ENCODE assay signal across 17 cellular contexts in genomic region chr14:36521598-36522345, GRCh38. TPM values are rescaled to one million over a fixed set of nuclear protein-coding genes. Genes with fewer than 3 reads are reported as not detected.
DNase-seq lines count a peak whose midpoint lies in the region; ATAC-seq, FAIRE-seq and TF ChIP-seq lines count a peak whose summit lies in the region.
"Had no signal": no experiment of that assay in that cellular context is flagged by ENCODE, and none has a peak within 500 bp of the region (broad histone marks: within the 10 kb centered on the region; RNA-seq: fewer than 3 reads in every experiment).

No MANE protein-coding gene starts in this region.

- no peak overlapping the region for H2AFZ ChIP-seq in K562 (ENCODE audit: low read depth, low read length)

- DNase-seq in right cardiac atrium (no peak), heart right ventricle (no peak), K562 (ENCODE audit: extremely low read depth in 1 of 4, low spot score in 3 of 4) (no peak), D341Med (ENCODE audit: low spot score) (no peak), germinal center (ENCODE audit: low spot score) (no peak)
- no peak for DNase-seq in naive thymus-derived CD8-positive, alpha-beta T cell
- DNase-seq: activated CD4-positive, alpha-beta T cell treated with anti-CD3 and anti-CD28 coated beads, Interleukin-2, amount 50 U/mL, for 48 hours; activated effector memory CD4-positive, alpha-beta T cell treated with Interleukin-2 at 50 U/mL for 16 hours; colonic mucosa; GOT3; head of caudate nucleus; NCI-H2081 treated with DMSO at 0.1 percent for 48 hours; SJCRH30 had no signal

- H3K27me3 Mint-ChIP-seq in naive thymus-derived CD8-positive, alpha-beta T cell, result peaks cover 35 to 71% (median 53%) of the 10 kb centered on the region in 5 donors

- intact Hi-C loops in right cardiac atrium (cut with DNase I) (no loop called here), heart right ventricle (cut with DNase I) (loop anchor here in 1 of 10 donors (10.0 kb wide), 1 partner anchor 447 kb away; no protein-coding TSS in a partner anchor), K562 (cut with micrococcal nuclease) (no loop called here)

- H3K36me3 ChIP-seq in heart right ventricle (no peaks in the 10 kb centered on the region), K562 (ENCODE audit: control insufficient read depth, insufficient read depth, low read length) (no peaks in the 10 kb centered on the region)
- H3K36me3 ChIP-seq: colonic mucosa, SJCRH30 had no signal

- H3K4me2 ChIP-seq in K562 (ENCODE audit: insufficient read depth, low read length), result no peak overlapping the region

- H3K4me3 ChIP-seq in right cardiac atrium (ENCODE audit: low read length), result peak overlapping the region; percentile 31
- peak overlapping the region in 1 of 10 donors; percentile 40 for H3K4me3 ChIP-seq in heart right ventricle
- H3K4me3 ChIP-seq in K562, result no peak overlapping the region
- H3K4me3 ChIP-seq: colonic mucosa, SJCRH30 had no signal

- H3K36me3 Mint-ChIP-seq in naive thymus-derived CD8-positive, alpha-beta T cell, result peaks cover 0 to 6% (median 2%) of the 10 kb centered on the region in 3 donors

- no peak for TF ChIP-seq EP300 in K562 (IDR thresholded peaks at IDR 0.05; ENCODE audit: low read length)

- ATAC-seq in right cardiac atrium, result no peak
- ATAC-seq in heart right ventricle, result no peak
- ATAC-seq in K562, result no peak
- no peak for ATAC-seq in naive thymus-derived CD8-positive, alpha-beta T cell
- ATAC-seq in GM19467 (IDR thresholded peaks at IDR 0.05; ENCODE audit: unreplicated experiment), result no peak
- ATAC-seq in GM19463 (IDR thresholded peaks at IDR 0.05; ENCODE audit: unreplicated experiment), result no peak

- H3K9me3 Mint-ChIP-seq in naive thymus-derived CD8-positive, alpha-beta T cell, result peaks cover 0 to 8% (median 0%) of the 10 kb centered on the region in 9 donors

- TF ChIP-seq POLR2A in K562 (conservative IDR thresholded peaks at IDR 0.05), result no peak

- POLR2A ChIA-PET in K562 (lab: Yijun Ruan, JAX), result no interaction called here
- POLR2A ChIA-PET in naive thymus-derived CD8-positive, alpha-beta T cell (lab: Charles Lee), result no interaction called here

- H3K4me1 ChIP-seq in right cardiac atrium (ENCODE audit: control insufficient read depth, insufficient read depth, low read length) (peaks cover 2% of the 10 kb centered on the region), heart right ventricle (peaks cover 6 to 46% (median 39%) of the 10 kb centered on the region in 9 donors), K562 (replicated peaks in 1 of 2; ENCODE audit: control insufficient read depth in 2 of 2, insufficient read depth in 2 of 2, low read length in 2 of 2) (peaks cover 0 to 31% of the 10 kb centered on the region in 2 experiments; a peak in 2 of 5 replicates)
- H3K4me1 ChIP-seq: SJCRH30 had no signal

- in situ Hi-C loops in K562 (cut with MboI), result no loop called here

- 5% methylated on average over 35 of the region's 35 CpGs for WGBS in right cardiac atrium
- WGBS in heart right ventricle, 2 donors, result 3 to 5% methylated on average over 35 of the region's 35 CpGs
- 31% methylated on average over 14 of the region's 35 CpGs for WGBS in K562 (ENCODE audit: insufficient coverage, low coverage, missing lambda C conversion rate)

- BruUV-seq in K562 (replicated peaks; lab: Mats Ljungman, UMichigan), result no TSS peak

- FAIRE-seq in K562 (lab: Jason Lieb, UNC), result no peak

- H3K27me3 ChIP-seq in right cardiac atrium (ENCODE audit: control insufficient read depth, insufficient read depth), result no peaks in the 10 kb centered on the region
- peaks cover 76 to 100% (median 100%) of the 10 kb centered on the region in 7 donors for H3K27me3 ChIP-seq in heart right ventricle
- H3K27me3 ChIP-seq in K562 (ENCODE audit: control insufficient read depth in 2 of 2, insufficient read depth in 2 of 2, low read length in 2 of 2), result peaks cover 6 to 56% of the 10 kb centered on the region in 2 experiments; a peak in 4 of 5 replicates
- H3K27me3 ChIP-seq: SJCRH30 had no signal

- CTCF ChIA-PET in K562 (lab: Yijun Ruan, JAX; ENCODE audit: low intra/inter-chr PET ratio), result no interaction called here

- H3K79me2 ChIP-seq in K562 (ENCODE audit: control insufficient read depth, insufficient read depth, low read length), result no peaks in the 10 kb centered on the region

- H3K9me3 ChIP-seq in right cardiac atrium (ENCODE audit: control insufficient read depth, low read length) (no peaks in the 10 kb centered on the region), heart right ventricle (no peaks in the 10 kb centered on the region), K562 (replicated peaks; ENCODE audit: control insufficient read depth, insufficient read depth, low read depth, low read length) (no peaks in the 10 kb centered on the region)
- H3K9me3 ChIP-seq: colonic mucosa, SJCRH30 had no signal

- no peaks in the 10 kb centered on the region for H3K9me1 ChIP-seq in K562 (ENCODE audit: control insufficient read depth, insufficient read depth, low read length)

- no peak overlapping the region for H3K9ac ChIP-seq in K562 (ENCODE audit: insufficient read depth in 1 of 2, low read depth in 2 of 2, low read length in 2 of 2)

- no peak for TF ChIP-seq CTCF in heart right ventricle (IDR thresholded peaks at IDR 0.05)
- no peak for TF ChIP-seq CTCF in K562 (IDR thresholded peaks at IDR 0.05 in 2 of 3, conservative IDR thresholded peaks at IDR 0.05 in 1 of 3; ENCODE audit: insufficient read depth in 2 of 3, low read depth in 1 of 3, low read length in 3 of 3)

- H3K4me1 Mint-ChIP-seq in naive thymus-derived CD8-positive, alpha-beta T cell, result peaks cover 8 to 41% (median 23%) of the 10 kb centered on the region in 4 donors

- no peak overlapping the region for H3K27ac Mint-ChIP-seq in naive thymus-derived CD8-positive, alpha-beta T cell

- H3K27ac ChIP-seq in right cardiac atrium (ENCODE audit: low read length) (no peak overlapping the region), heart right ventricle (no peak overlapping the region), K562 (ENCODE audit: extremely low read depth, low read depth, low read length) (no peak overlapping the region)
- H3K27ac ChIP-seq: colonic mucosa, SJCRH30 had no signal

- H3K4me3 Mint-ChIP-seq in naive thymus-derived CD8-positive, alpha-beta T cell, result peak overlapping the region in 7 of 10 donors; percentile 15 to 78 (median 39)

- no peak for TF ChIP-seq RAD21 in K562 (CRISPR knock-in tag; conservative IDR thresholded peaks at IDR 0.05 in 1 of 2, IDR thresholded peaks at IDR 0.05 in 1 of 2)

- no peaks in the 10 kb centered on the region for H4K20me1 ChIP-seq in K562 (replicated peaks; ENCODE audit: control insufficient read depth, insufficient read depth, low read length)

TF ChIP-seq in K562, 482 proteins besides CTCF, POLR2A, EP300 and RAD21 (continues in another document):
- TF ChIP-seq STAG1 (CRISPR knock-in tag; IDR thresholded peaks at IDR 0.05; ENCODE audit: borderline replicate concordance) (no peak), CEBPB (tag; IDR thresholded peaks at IDR 0.05) (peak; percentile 31; the same call in 1 of the 2 replicates)

RNA-seq across cellular contexts. Expression of gene NKX2-1, which starts 1.7 kb away (rescaled TPM):
- total RNA-seq in right cardiac atrium (under 1 TPM in 1 of 4 donors, not detected in 3; 0.25 TPM), heart right ventricle (not detected), K562 (2014; rRNA removed) (not detected in 2 replicates), K562 (2014; rRNA removed; fragmentation: Illumina TruSeq; extraction: Trizol) (not detected in 2 replicates), K562 (2015; rRNA removed; fragmentation: Illumina TruSeq; extraction: Trizol) (not detected in 2 replicates), K562 (2021) (0.11 TPM in 1 of 2 replicates, not detected in the other)
- polyA plus RNA-seq in right cardiac atrium (not detected), heart right ventricle (not detected), K562 (2011; rRNA removed) (not detected in 2 replicates), K562 (2014; fragmentation: Illumina TruSeq; extraction: Trizol) (not detected in 2 replicates), K562 (2014; fragmentation: Nextera tagmentation; extraction: Ambion mirVana) (not detected), K562 (2014; rRNA removed) (not detected in 2 replicates)
- total RNA-seq in K562 (2011; cell fraction: chromatin; rRNA removed; ENCODE audit: low replicate concordance), result not detected in 2 replicates
- not detected in 2 replicates for total RNA-seq in K562 (2011; cell fraction: nucleolus; rRNA removed)
- total RNA-seq in K562 (2011; cell fraction: nucleoplasm; rRNA removed), result not detected in 2 replicates
- polyA plus RNA-seq in K562 (2011; cell fraction: cytosol; rRNA removed), result not detected in 2 replicates
- polyA plus RNA-seq in K562 (2011; cell fraction: nucleus; rRNA removed), result not detected in 2 replicates
- polyA plus RNA-seq in K562 (2012), result not detected in 2 replicates
- polyA minus RNA-seq in K562 (2011; rRNA and poly(A)+ RNA removed), result not detected in 2 replicates
- polyA minus RNA-seq in K562 (2011; cell fraction: cytosol; rRNA and poly(A)+ RNA removed), result not detected in 2 replicates
- not detected in 2 replicates for polyA minus RNA-seq in K562 (2011; cell fraction: nucleus; rRNA and poly(A)+ RNA removed)
- not detected for total RNA-seq in naive thymus-derived CD8-positive, alpha-beta T cell
- polyA plus RNA-seq in naive thymus-derived CD8-positive, alpha-beta T cell, result not detected
- total RNA-seq: epithelial cell of proximal tubule, SJCRH30, urinary bladder had no signal
- polyA plus RNA-seq: urinary bladder had no signal
